Comparison of ENCODE assay signal across 6 cellular contexts in the genomic region with DNA sequence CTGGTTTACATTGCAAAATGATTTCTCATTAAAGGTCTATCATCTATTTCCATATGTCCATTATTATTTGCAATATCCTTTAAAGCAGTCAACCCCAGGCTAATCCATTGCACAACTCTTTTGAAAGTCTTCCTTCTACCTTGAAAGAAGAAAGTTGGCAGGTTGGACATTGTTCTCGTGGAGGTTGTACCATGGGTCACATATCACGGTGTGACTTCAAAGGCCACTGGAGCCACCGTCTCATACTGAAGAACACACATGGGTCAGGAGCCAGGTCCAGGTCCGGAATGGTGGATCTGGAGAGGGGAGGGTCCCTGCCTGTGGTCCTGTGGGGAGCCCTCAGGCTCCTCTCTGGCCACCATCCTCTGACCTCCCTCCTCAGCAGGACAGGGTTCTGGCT. TPM values are rescaled to one million over a fixed set of nuclear protein-coding genes. Genes with fewer than 3 reads are reported as not detected.
"Had no signal": no experiment of that assay in that cellular context is flagged by ENCODE, and none has a peak within 500 bp of the region (broad histone marks: within the 10 kb centered on the region; RNA-seq: fewer than 3 reads in every experiment).

No MANE protein-coding gene starts in this region.

RNA-seq across cellular contexts. Expression of a gene that starts 1.7 kb away (rescaled TPM):
- total RNA-seq: HepG2, HT-29, IMR-90, K562 had no signal
- polyA plus RNA-seq: IgD-negative memory B cell, IMR-90, K562 had no signal

RNA-seq across cellular contexts. Expression of a gene that starts 18.0 kb away (rescaled TPM):
- total RNA-seq: HT-29 had no signal

RNA-seq across cellular contexts. Expression of a gene that starts 26.2 kb away (rescaled TPM):
- total RNA-seq: HepG2, HT-29, HT1080, K562 had no signal
- polyA plus RNA-seq: HepG2, IgD-negative memory B cell, K562 had no signal

RNA-seq across cellular contexts. Expression of a gene that starts 54.9 kb away (rescaled TPM):
- total RNA-seq: HT-29 had no signal
